1 cellular context compared by ENCODE assay signal in genomic region chr12:108838194-108839010, GRCh38.
TF ChIP-seq lines count a peak whose summit lies in the region.

No MANE protein-coding gene starts in this region.

TF ChIP-seq in SK-N-SH treated with all-trans-retinoic acid at 6 μM for 48 hours, 23 proteins besides CTCF, POLR2A, EP300 and RAD21 (continued from another document):
- TF ChIP-seq CSDC2 (CRISPR knock-in tag; IDR thresholded peaks at IDR 0.05) (peak; percentile 97), ZNF70 (CRISPR knock-in tag; IDR thresholded peaks at IDR 0.05) (peak; percentile 48), GLIS3 (CRISPR knock-in tag; IDR thresholded peaks at IDR 0.05) (peak; percentile 71; the same call in 1 of the 2 replicates), ZC3H10 (CRISPR knock-in tag; IDR thresholded peaks at IDR 0.05) (peak; percentile 78), ARNTL (CRISPR knock-in tag; IDR thresholded peaks at IDR 0.05; ENCODE audit: borderline replicate concordance, low read depth) (no peak), RARB (CRISPR knock-in tag; IDR thresholded peaks at IDR 0.05) (0 out of 2 replicates have a peak, but pooled peaks have one; percentile 77), ESRRG (CRISPR knock-in tag; IDR thresholded peaks at IDR 0.05) (peak; percentile 40; the same call in 1 of the 2 replicates), TOX (CRISPR knock-in tag; IDR thresholded peaks at IDR 0.05; ENCODE audit: borderline replicate concordance) (peak; percentile 58; the same call in 1 of the 2 replicates), BACH2 (CRISPR knock-in tag; IDR thresholded peaks at IDR 0.05; ENCODE audit: borderline replicate concordance) (peak; percentile 80; the same call in 1 of the 2 replicates), CSRNP3 (CRISPR knock-in tag; IDR thresholded peaks at IDR 0.05) (peak; percentile 85), PPARA (CRISPR knock-in tag; IDR thresholded peaks at IDR 0.05; ENCODE audit: borderline replicate concordance) (no peak), TCF4 (CRISPR knock-in tag; IDR thresholded peaks at IDR 0.05; ENCODE audit: borderline replicate concordance) (peak; percentile 64; the same call in 1 of the 2 replicates), ZFP3 (CRISPR knock-in tag; IDR thresholded peaks at IDR 0.05) (peak; percentile 87), ZNF565 (CRISPR knock-in tag; conservative IDR thresholded peaks at IDR 0.05; ENCODE audit: low read depth) (peak; percentile 13; the same call in 1 of the 2 replicates), ZFP30 (CRISPR knock-in tag; IDR thresholded peaks at IDR 0.05) (no peak), ZNF8 (CRISPR knock-in tag; IDR thresholded peaks at IDR 0.05) (0 out of 2 replicates have a peak, but pooled peaks have one; percentile 31)
- TF ChIP-seq, protein P1, sequence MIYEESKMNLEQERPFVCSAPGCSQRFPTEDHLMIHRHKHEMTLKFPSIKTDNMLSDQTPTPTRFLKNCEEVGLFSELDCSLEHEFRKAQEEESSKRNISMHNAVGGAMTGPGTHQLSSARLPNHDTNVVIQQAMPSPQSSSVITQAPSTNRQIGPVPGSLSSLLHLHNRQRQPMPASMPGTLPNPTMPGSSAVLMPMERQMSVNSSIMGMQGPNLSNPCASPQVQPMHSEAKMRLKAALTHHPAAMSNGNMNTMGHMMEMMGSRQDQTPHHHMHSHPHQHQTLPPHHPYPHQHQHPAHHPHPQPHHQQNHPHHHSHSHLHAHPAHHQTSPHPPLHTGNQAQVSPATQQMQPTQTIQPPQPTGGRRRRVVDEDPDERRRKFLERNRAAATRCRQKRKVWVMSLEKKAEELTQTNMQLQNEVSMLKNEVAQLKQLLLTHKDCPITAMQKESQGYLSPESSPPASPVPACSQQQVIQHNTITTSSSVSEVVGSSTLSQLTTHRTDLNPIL (CRISPR knock-in tag; IDR thresholded peaks at IDR 0.05; ENCODE audit: low read depth): peak; percentile 95
